8 cellular contexts compared by ENCODE assay signal in the genomic region with DNA sequence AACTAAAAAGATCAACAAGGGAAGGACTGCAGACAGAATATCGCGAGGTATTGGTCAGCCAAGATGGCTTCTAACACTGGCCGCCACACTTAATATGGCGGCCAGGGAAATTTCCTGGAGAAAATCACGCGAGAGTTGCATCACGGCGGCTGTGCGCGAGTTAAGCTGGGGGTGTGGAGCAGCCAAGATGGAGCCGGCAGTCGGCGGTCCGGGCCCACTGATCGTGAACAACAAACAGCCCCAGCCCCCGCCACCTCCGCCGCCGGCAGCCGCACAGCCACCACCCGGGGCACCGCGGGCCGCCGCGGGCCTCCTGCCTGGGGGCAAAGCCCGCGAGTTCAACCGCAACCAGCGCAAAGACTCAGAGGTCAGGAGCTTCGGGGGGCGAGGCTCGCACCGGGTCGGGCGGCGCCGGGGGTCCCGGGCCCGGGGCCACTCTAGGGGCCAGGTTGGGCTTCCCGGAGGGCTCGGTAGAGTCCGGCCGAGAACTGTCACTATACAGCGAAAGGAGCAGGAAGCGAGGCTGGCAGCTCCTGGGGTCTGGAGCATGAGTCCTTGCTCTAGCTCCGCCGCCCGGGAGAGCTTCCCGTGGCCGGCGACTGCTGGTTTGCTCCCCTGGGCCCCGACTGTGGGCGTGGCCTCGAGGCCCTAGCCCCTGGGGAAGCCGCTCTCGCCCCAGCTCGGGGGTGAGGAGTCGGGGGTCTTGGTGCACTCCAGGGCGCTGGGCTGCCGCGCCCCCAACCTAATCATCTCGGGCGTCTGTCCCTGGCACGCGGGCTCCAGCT. TPM values are rescaled to one million over a fixed set of nuclear protein-coding genes. Genes with fewer than 3 reads are reported as not detected.
DNase-seq lines count a peak whose midpoint lies in the region; ATAC-seq, FAIRE-seq and TF ChIP-seq lines count a peak whose summit lies in the region.

A gene with protein sequence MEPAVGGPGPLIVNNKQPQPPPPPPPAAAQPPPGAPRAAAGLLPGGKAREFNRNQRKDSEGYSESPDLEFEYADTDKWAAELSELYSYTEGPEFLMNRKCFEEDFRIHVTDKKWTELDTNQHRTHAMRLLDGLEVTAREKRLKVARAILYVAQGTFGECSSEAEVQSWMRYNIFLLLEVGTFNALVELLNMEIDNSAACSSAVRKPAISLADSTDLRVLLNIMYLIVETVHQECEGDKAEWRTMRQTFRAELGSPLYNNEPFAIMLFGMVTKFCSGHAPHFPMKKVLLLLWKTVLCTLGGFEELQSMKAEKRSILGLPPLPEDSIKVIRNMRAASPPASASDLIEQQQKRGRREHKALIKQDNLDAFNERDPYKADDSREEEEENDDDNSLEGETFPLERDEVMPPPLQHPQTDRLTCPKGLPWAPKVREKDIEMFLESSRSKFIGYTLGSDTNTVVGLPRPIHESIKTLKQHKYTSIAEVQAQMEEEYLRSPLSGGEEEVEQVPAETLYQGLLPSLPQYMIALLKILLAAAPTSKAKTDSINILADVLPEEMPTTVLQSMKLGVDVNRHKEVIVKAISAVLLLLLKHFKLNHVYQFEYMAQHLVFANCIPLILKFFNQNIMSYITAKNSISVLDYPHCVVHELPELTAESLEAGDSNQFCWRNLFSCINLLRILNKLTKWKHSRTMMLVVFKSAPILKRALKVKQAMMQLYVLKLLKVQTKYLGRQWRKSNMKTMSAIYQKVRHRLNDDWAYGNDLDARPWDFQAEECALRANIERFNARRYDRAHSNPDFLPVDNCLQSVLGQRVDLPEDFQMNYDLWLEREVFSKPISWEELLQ (plus strand): TSS at position 174 of the 785 bp plus-strand sequence. CDS start 14 bp downstream, at position 188.

- H3K4me1 ChIP-seq in keratinocyte (ENCODE audit: control insufficient read depth, extremely low read depth, insufficient read depth, low read length) = peaks cover 15% of the 10 kb centered on the region

- peak; percentile 87 for ATAC-seq in GM19023 (IDR thresholded peaks at IDR 0.05; ENCODE audit: unreplicated experiment)
- peak; percentile 83 for ATAC-seq in HG03280 (IDR thresholded peaks at IDR 0.05; ENCODE audit: unreplicated experiment)
- peak; percentile 96 for ATAC-seq in central memory CD8-positive, alpha-beta T cell (replicated peaks; ENCODE audit: extremely low read depth, poor library complexity, severe bottlenecking)

- no peaks in the 10 kb centered on the region for H3K27me3 ChIP-seq in keratinocyte (ENCODE audit: control insufficient read depth, extremely low read depth, insufficient read depth, low read length)

- H3K36me3 ChIP-seq in keratinocyte (ENCODE audit: control insufficient read depth in 2 of 2, extremely low read depth in 1 of 2, insufficient read depth in 2 of 2, low read length in 2 of 2) = peaks cover 14 to 29% of the 10 kb centered on the region in 2 experiments

- dilution Hi-C loops in keratinocyte (cut with MboI; ENCODE audit: extremely low pct_ligation_motif_present, low sequenced_read_pairs) = no loop called here

- no peak for TF ChIP-seq CTCF in keratinocyte (optimal IDR thresholded peaks at IDR 0.05 in 1 of 3, IDR thresholded peaks at IDR 0.05 in 1 of 3, conservative IDR thresholded peaks at IDR 0.05 in 1 of 3; ENCODE audit: extremely low read depth in 1 of 3, insufficient read depth in 2 of 3, low read length in 3 of 3)

- H3K79me2 ChIP-seq in keratinocyte (ENCODE audit: control insufficient read depth, insufficient read depth, low read length) = peaks cover 30% of the 10 kb centered on the region

- peak within 1 kb of the TSS; percentile 98 for H2AFZ ChIP-seq in keratinocyte (ENCODE audit: control insufficient read depth, low read length)

- H3K27ac Mint-ChIP-seq in central memory CD8-positive, alpha-beta T cell (ENCODE audit: low read depth) = peak within 1 kb of the TSS; percentile 62

- peak within 1 kb of the TSS; percentile 96 for H3K9ac ChIP-seq in keratinocyte (ENCODE audit: control insufficient read depth, extremely low read depth, insufficient read depth, low read length)

- peaks cover 27% of the 10 kb centered on the region for H3K4me1 Mint-ChIP-seq in central memory CD8-positive, alpha-beta T cell

- peak within 1 kb of the TSS; percentile 96 for H3K4me2 ChIP-seq in keratinocyte (ENCODE audit: control insufficient read depth, extremely low read depth, insufficient read depth, low read depth, low read length)

- H3K36me3 Mint-ChIP-seq in central memory CD8-positive, alpha-beta T cell (ENCODE audit: insufficient read depth) = peaks cover 19% of the 10 kb centered on the region

- no peaks in the 10 kb centered on the region for H3K9me3 ChIP-seq in keratinocyte (ENCODE audit: control insufficient read depth, low read depth, low read length)

- H3K9me1 ChIP-seq in keratinocyte (ENCODE audit: control insufficient read depth, extremely low read depth, insufficient read depth, low read length) = no peaks in the 10 kb centered on the region

- no peaks in the 10 kb centered on the region for H3K9me3 Mint-ChIP-seq in central memory CD8-positive, alpha-beta T cell

- peak; percentile 56 for FAIRE-seq in keratinocyte (lab: Jason Lieb, UNC)

- peak within 1 kb of the TSS; percentile 85 for H3K27ac ChIP-seq in keratinocyte (ENCODE audit: control insufficient read depth, insufficient read depth, low read length)

- DNase-seq in AG08396 (ENCODE audit: low spot score) = peak; percentile 94
- DNase-seq in NCI-H446 (lab: John Stamatoyannopoulos, UW) = peak; percentile 90 to 98
- peak; percentile 86 for DNase-seq in activated CD4-positive, CD25-positive, alpha-beta regulatory T cell treated with anti-CD3 and anti-CD28 coated beads, Interleukin-2, amount 50 U/mL, for 16 hours (ENCODE audit: low read depth, low spot score)
- DNase-seq in central memory CD8-positive, alpha-beta T cell (ENCODE audit: low spot score in 2 of 2) = peak; percentile 87 to 92
- no peak for DNase-seq in keratinocyte (ENCODE audit: low read depth, low spot score)
- DNase-seq in stimulated activated CD4-positive, alpha-beta T cell treated with anti-CD3 and anti-CD28 coated beads, Interleukin-15, amount 100 ng/mL, for 1 hour (ENCODE audit: low read depth in 1 of 2, low spot score in 1 of 2) = peak; percentile 76 to 78

- peak within 1 kb of the TSS; percentile 86 for H3K4me3 Mint-ChIP-seq in central memory CD8-positive, alpha-beta T cell

- peak within 1 kb of the TSS; percentile 85 to 93 (median 89) for H3K4me3 ChIP-seq in keratinocyte (ENCODE audit: control insufficient read depth in 2 of 3, extremely low read depth in 1 of 3, insufficient read depth in 2 of 3, low read depth in 1 of 3, low read length in 3 of 3)

- no peaks in the 10 kb centered on the region for H4K20me1 ChIP-seq in keratinocyte (ENCODE audit: control insufficient read depth, extremely low read depth, insufficient read depth, low read length)

- no peaks in the 10 kb centered on the region for H3K27me3 Mint-ChIP-seq in central memory CD8-positive, alpha-beta T cell

RNA-seq across cellular contexts. Expression of the gene that starts here (rescaled TPM):
- 24.6 to 31.8 TPM (median 28.9 TPM) in 3 replicates for polyA plus RNA-seq in keratinocyte
- 44.3 TPM for polyA plus RNA-seq in keratinocyte (2011; ENCODE audit: low read depth)
- polyA plus RNA-seq in keratinocyte (2011; cell fraction: cytosol; rRNA removed) = 21.7 and 22.0 TPM in 2 replicates
- polyA plus RNA-seq in keratinocyte (2011; cell fraction: nucleus; rRNA removed) = 69.0 and 72.7 TPM in 2 replicates
- 20.3 and 21.5 TPM in 2 replicates for polyA plus RNA-seq in keratinocyte (2012; ENCODE audit: low replicate concordance)
- polyA minus RNA-seq in keratinocyte = 35.9 to 39.9 TPM (median 38.2 TPM) in 3 replicates
- polyA minus RNA-seq in keratinocyte (2011; cell fraction: cytosol; rRNA and poly(A)+ RNA removed) = 17.8 TPM
- polyA minus RNA-seq in keratinocyte (2011; cell fraction: nucleus; rRNA and poly(A)+ RNA removed) = 39.6 and 53.4 TPM in 2 replicates
